16 cellular contexts compared by ENCODE assay signal in the genomic region with DNA sequence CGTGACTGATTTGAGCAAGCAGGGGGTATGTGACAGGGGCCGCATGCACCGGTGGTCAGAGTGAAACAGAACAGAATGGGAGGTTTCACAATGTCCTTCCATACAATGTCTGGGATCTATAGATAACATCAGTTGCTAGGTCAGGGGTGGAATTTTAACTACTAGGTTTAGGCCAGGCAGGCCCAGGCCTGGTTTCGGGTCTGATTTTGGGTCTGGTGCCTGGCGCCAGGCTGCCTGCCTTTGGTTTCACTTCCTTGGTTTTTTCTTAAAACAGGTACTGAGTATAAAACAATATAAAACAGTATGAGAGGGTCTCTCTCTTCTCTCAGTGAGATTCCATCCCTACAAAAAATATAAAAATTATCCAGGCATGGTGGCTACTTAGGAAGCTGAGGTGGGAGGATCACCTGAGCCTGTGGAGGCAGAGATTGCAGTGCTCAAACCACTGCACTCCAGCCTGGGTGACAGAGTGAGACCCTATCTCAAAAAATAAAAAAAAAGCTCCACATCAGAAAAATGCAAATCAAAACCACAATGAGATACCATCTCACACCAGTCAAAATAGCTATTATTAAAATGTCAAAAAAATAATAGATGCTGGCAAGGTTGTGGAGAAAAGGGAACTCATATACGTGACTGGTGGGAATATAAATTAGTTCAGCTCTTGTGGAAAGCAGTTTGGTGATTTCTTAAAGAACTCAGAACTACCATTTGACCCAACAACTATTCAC. TPM values are rescaled to one million over a fixed set of nuclear protein-coding genes. Genes with fewer than 3 reads are reported as not detected.
"Had no signal": no experiment of that assay in that cellular context is flagged by ENCODE, and none has a peak within 500 bp of the region (broad histone marks: within the 10 kb centered on the region; RNA-seq: fewer than 3 reads in every experiment).

No MANE protein-coding gene starts in this region.

RNA-seq across cellular contexts. Expression of gene OR2B11, which starts 18.6 kb away (rescaled TPM):
- total RNA-seq: activated naive CD4-positive, alpha-beta T cell treated with anti-CD3 and anti-CD28 coated beads for 36 hours; activated T-cell treated with anti-CD3 and anti-CD28 coated beads, Interleukin-2, amount 50 U/mL, for 4 hours; body of pancreas; cardiac septum; endothelial cell of umbilical vein; esophagus muscularis mucosa; gastroesophageal sphincter; heart left ventricle; kidney epithelial cell; left lung; lung microvascular endothelial cell; sciatic nerve; smooth muscle cell; thoracic aorta; upper lobe of right lung had no signal
- polyA plus RNA-seq: endothelial cell of umbilical vein, heart left ventricle, smooth muscle cell had no signal

RNA-seq across cellular contexts. Expression of gene OR2C3, which starts 59.7 kb away (rescaled TPM):
- total RNA-seq: activated naive CD4-positive, alpha-beta T cell treated with anti-CD3 and anti-CD28 coated beads for 36 hours; activated T-cell treated with anti-CD3 and anti-CD28 coated beads, Interleukin-2, amount 50 U/mL, for 4 hours; body of pancreas; cardiac septum; dermis blood vessel endothelial cell; endothelial cell of umbilical vein; esophagus muscularis mucosa; left lung; lung microvascular endothelial cell; sciatic nerve; smooth muscle cell; thoracic aorta; upper lobe of right lung had no signal
- polyA plus RNA-seq: endothelial cell of umbilical vein, heart left ventricle, smooth muscle cell had no signal
